ENCODE assay signal across 9 cellular contexts in the genomic region with DNA sequence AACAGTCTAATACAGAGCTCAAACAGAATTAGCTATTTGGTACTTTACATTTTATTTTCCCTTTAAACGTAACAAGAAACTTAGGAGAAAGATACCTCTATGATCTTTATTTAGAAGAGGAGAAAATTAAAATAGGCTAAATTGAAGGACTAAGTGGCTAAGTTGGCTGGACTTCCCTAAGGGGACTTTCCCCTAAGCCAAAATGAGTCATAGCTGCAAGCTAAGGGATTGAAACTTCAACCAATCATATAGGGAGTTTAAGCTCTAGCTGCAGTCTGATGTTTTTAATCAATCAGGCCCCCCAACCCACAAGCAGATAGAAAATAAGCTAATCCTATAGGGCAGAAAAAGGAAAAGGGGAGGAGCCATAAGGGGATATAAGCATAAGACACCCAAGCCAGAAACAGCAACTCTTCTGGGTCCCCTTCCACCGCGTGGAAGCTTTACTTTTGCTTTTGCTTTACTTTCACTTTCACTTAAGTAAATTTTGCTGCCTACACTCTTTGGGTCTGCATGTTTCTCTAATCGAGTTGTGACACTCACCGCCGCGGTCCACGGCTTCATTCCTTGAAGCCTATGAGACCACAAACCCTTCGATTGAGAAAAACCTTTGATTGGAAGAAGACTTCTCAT.
DNase-seq lines count a peak whose midpoint lies in the region; ATAC-seq and FAIRE-seq lines count a peak whose summit lies in the region.
"Had no signal": no experiment of that assay in that cellular context is flagged by ENCODE, and none has a peak within 500 bp of the region (broad histone marks: within the 10 kb centered on the region; RNA-seq: fewer than 3 reads in every experiment).

No MANE protein-coding gene starts in this region.

- FAIRE-seq in urothelium cell line (lab: Jason Lieb, UNC) = no peak
- FAIRE-seq: G401.6 had no signal

- peak; percentile 1 for DNase-seq in stimulated activated CD4-positive, alpha-beta T cell treated with anti-CD3 and anti-CD28 coated beads, Interleukin-15, amount 100 ng/mL, for 24 hours
- no peak for DNase-seq in stimulated activated CD4-positive, alpha-beta T cell treated with anti-CD3 and anti-CD28 coated beads, Interleukin-4, amount 100 ng/mL, for 4 hours
- peak; percentile 14 to 17 for DNase-seq in activated T-cell treated with anti-CD3 and anti-CD28 coated beads, Interleukin-2, amount 50 U/mL, for 48 hours
- DNase-seq in urothelium cell line (ENCODE audit: low spot score) = peak; percentile 18
- no peak for DNase-seq in NCI-H128 (lab: John Stamatoyannopoulos, UW; ENCODE audit: unreplicated experiment)
- no peak for DNase-seq in NK-92 (lab: John Stamatoyannopoulos, UW; ENCODE audit: unreplicated experiment)
- no peak for DNase-seq in NCI-H510A treated with DMSO at 0.1 percent for 48 hours (lab: John Stamatoyannopoulos, UW)

- peak; percentile 91 for ATAC-seq in HG03565 (IDR thresholded peaks at IDR 0.05; ENCODE audit: unreplicated experiment)

Comparison
In these comparisons a context has a peak if more than half of its experiments do, and no peak if none do; other contexts are left out.
1. DNase-seq: peak in stimulated activated CD4-positive, alpha-beta T cell treated with anti-CD3 and anti-CD28 coated beads, Interleukin-15, amount 100 ng/mL, for 24 hours (single experiment), activated T-cell treated with anti-CD3 and anti-CD28 coated beads, Interleukin-2, amount 50 U/mL, for 48 hours (2 of 2) and urothelium cell line (single experiment); none in stimulated activated CD4-positive, alpha-beta T cell treated with anti-CD3 and anti-CD28 coated beads, Interleukin-4, amount 100 ng/mL, for 4 hours (0 of 2), NCI-H128 (single experiment), NK-92 (single experiment) and NCI-H510A treated with DMSO at 0.1 percent for 48 hours (single experiment).